ENCODE assay signal across 16 cellular contexts in genomic region chr1:27591622-27592021, GRCh38. TPM values are rescaled to one million over a fixed set of nuclear protein-coding genes. Genes with fewer than 3 reads are reported as not detected.
DNase-seq lines count a peak whose midpoint lies in the region; ATAC-seq and TF ChIP-seq lines count a peak whose summit lies in the region.
"Had no signal": no experiment of that assay in that cellular context is flagged by ENCODE, and none has a peak within 500 bp of the region (broad histone marks: within the 10 kb centered on the region; RNA-seq: fewer than 3 reads in every experiment).

No MANE protein-coding gene starts in this region.

- no peaks in the 10 kb centered on the region for H3K9me3 Mint-ChIP-seq in endodermal cell
- H3K9me3 Mint-ChIP-seq: activated naive CD8-positive, alpha-beta T cell treated with anti-CD3 and anti-CD28 coated beads, Interleukin-2, amount 10 ng/mL, durations not matched to agents 7 days and 5 days had no signal

- H3K4me1 Mint-ChIP-seq in endodermal cell, result peaks cover 14% of the 10 kb centered on the region
- H3K4me1 Mint-ChIP-seq: activated naive CD8-positive, alpha-beta T cell treated with anti-CD3 and anti-CD28 coated beads, Interleukin-2, amount 10 ng/mL, durations not matched to agents 7 days and 5 days had no signal

- no peak overlapping the region for H3K4me3 Mint-ChIP-seq in endodermal cell
- H3K4me3 Mint-ChIP-seq: activated naive CD8-positive, alpha-beta T cell treated with anti-CD3 and anti-CD28 coated beads, Interleukin-2, amount 10 ng/mL, durations not matched to agents 7 days and 5 days had no signal

- no peak for ATAC-seq in HG02981 (IDR thresholded peaks at IDR 0.05; ENCODE audit: unreplicated experiment)

- H2AFZ ChIP-seq in osteoblast (ENCODE audit: low read length), result no peak overlapping the region

- H3K27me3 ChIP-seq in osteoblast (ENCODE audit: insufficient read depth, low read length) (no peaks in the 10 kb centered on the region), endodermal cell (ENCODE audit: control insufficient read depth, insufficient read depth, low read length, poor library complexity, severe bottlenecking) (no peaks in the 10 kb centered on the region)

- H3K27ac ChIP-seq in cingulate gyrus (ENCODE audit: low read depth, low read length), result peak overlapping the region; percentile 39
- H3K27ac ChIP-seq in osteoblast (ENCODE audit: low read depth, low read length), result no peak overlapping the region
- no peak overlapping the region for H3K27ac ChIP-seq in endodermal cell (ENCODE audit: low read depth, low read length)
- H3K27ac ChIP-seq: C4-2B had no signal

- H3K4me3 ChIP-seq in osteoblast (ENCODE audit: insufficient read depth, low read length) (no peak overlapping the region), endodermal cell (ENCODE audit: low read length) (no peak overlapping the region)
- H3K4me3 ChIP-seq: lung had no signal

- H3K36me3 Mint-ChIP-seq in endodermal cell (ENCODE audit: low read depth), result no peaks in the 10 kb centered on the region
- H3K36me3 Mint-ChIP-seq: activated naive CD8-positive, alpha-beta T cell treated with anti-CD3 and anti-CD28 coated beads, Interleukin-2, amount 10 ng/mL, durations not matched to agents 7 days and 5 days had no signal

- H3K27me3 Mint-ChIP-seq in endodermal cell (ENCODE audit: insufficient read depth), result no peaks in the 10 kb centered on the region
- H3K27me3 Mint-ChIP-seq: activated naive CD8-positive, alpha-beta T cell treated with anti-CD3 and anti-CD28 coated beads, Interleukin-2, amount 10 ng/mL, durations not matched to agents 7 days and 5 days had no signal

- no peak overlapping the region for H3K27ac Mint-ChIP-seq in endodermal cell
- H3K27ac Mint-ChIP-seq: activated naive CD8-positive, alpha-beta T cell treated with anti-CD3 and anti-CD28 coated beads, Interleukin-2, amount 10 ng/mL, durations not matched to agents 7 days and 5 days had no signal

- peaks cover 99% of the 10 kb centered on the region for H3K79me2 ChIP-seq in osteoblast (ENCODE audit: insufficient read depth, low read length)

- DNase-seq in COR-L47 (lab: John Stamatoyannopoulos, UW), result peak; percentile 86
- peak; percentile 12 for DNase-seq in NCI-H1092 treated with DMSO at 0.1 percent for 48 hours (lab: John Stamatoyannopoulos, UW)
- DNase-seq in osteoblast (ENCODE audit: insufficient read length, low spot score, missing footprints), result peak; percentile 46
- DNase-seq in endodermal cell, result no peak
- no peak for DNase-seq in kidney glomerular epithelial cell (lab: John Stamatoyannopoulos, UW)
- no peak for DNase-seq in cerebellar nuclear complex (lab: John Stamatoyannopoulos, UW)
- DNase-seq: activated CD8-positive, alpha-beta memory T cell treated with anti-CD3 and anti-CD28 coated beads, Interleukin-2, amount 50 U/mL, for 48 hours; activated naive CD8-positive, alpha-beta T cell treated with anti-CD3 and anti-CD28 coated beads, Interleukin-2, amount 10 ng/mL, durations not matched to agents 7 days and 5 days; NCI-H510A; stimulated activated CD4-positive, alpha-beta T cell treated with anti-CD3 and anti-CD28 coated beads, Interleukin-4, amount 100 ng/mL, for 1 hour; stimulated activated naive CD4-positive, alpha-beta T cell had no signal

- peaks cover 98% of the 10 kb centered on the region for H4K20me1 ChIP-seq in osteoblast (ENCODE audit: insufficient read depth, low read length)

- TF ChIP-seq CTCF in osteoblast (IDR thresholded peaks at IDR 0.05; ENCODE audit: extremely low read depth, low read depth, low read length), result no peak
- no peak for TF ChIP-seq CTCF in endodermal cell (conservative IDR thresholded peaks at IDR 0.05)

- H3K4me2 ChIP-seq in osteoblast (ENCODE audit: insufficient read depth, low read length), result no peak overlapping the region

- WGBS in endodermal cell (ENCODE audit: insufficient coverage in 1 of 2, insufficient read length in 1 of 2), 2 experiments, result 92% methylated on average over 2 to 4 of the region's 4 CpGs

- H3K36me3 ChIP-seq in osteoblast (ENCODE audit: insufficient read depth, low read length) (peaks cover 6% of the 10 kb centered on the region), endodermal cell (ENCODE audit: control insufficient read depth, insufficient read depth, low read length) (peaks cover 5% of the 10 kb centered on the region)

- peaks cover 49% of the 10 kb centered on the region for H3K4me1 ChIP-seq in osteoblast (ENCODE audit: insufficient read depth, low read length)
- H3K4me1 ChIP-seq in endodermal cell (ENCODE audit: control insufficient read depth, insufficient read depth, low read length), result peaks cover 17% of the 10 kb centered on the region

- no peak overlapping the region for H3K9ac ChIP-seq in endodermal cell (ENCODE audit: extremely low read depth, low read length, poor library complexity, severe bottlenecking)

- H3K9me3 ChIP-seq in osteoblast (ENCODE audit: low read depth, low read length) (no peaks in the 10 kb centered on the region), endodermal cell (ENCODE audit: control insufficient read depth, low read length) (no peaks in the 10 kb centered on the region)

RNA-seq across cellular contexts. Expression of gene AHDC1, which starts 12.3 kb away (rescaled TPM):
- total RNA-seq in osteoblast, result 11.2 and 13.3 TPM in 2 replicates
- total RNA-seq in endodermal cell, result 10 to 100 TPM; 39.3 to 41.2 TPM
- 52.1 TPM for polyA plus RNA-seq in endodermal cell (2013, experiment 1 of 2)
- 50.1 TPM for polyA plus RNA-seq in endodermal cell (2013, experiment 2 of 2)

RNA-seq across cellular contexts. Expression of gene FGR, which starts 43.4 kb away (rescaled TPM):
- total RNA-seq in osteoblast (0.29 and 0.36 TPM in 2 replicates), endodermal cell (not detected)
- polyA plus RNA-seq in endodermal cell (2013, experiment 1 of 2), result 0.14 TPM
- not detected for polyA plus RNA-seq in endodermal cell (2013, experiment 2 of 2)
- total RNA-seq: LHCN-M2 had no signal

Comparison
In these comparisons a context has a peak if more than half of its experiments do, and no peak if none do; other contexts are left out.
1. DNase-seq: peak in COR-L47 (single experiment), NCI-H1092 treated with DMSO at 0.1 percent for 48 hours (single experiment) and osteoblast (single experiment); none in endodermal cell (single experiment), kidney glomerular epithelial cell (single experiment) and cerebellar nuclear complex (0 of 2).